In the genomic region with DNA sequence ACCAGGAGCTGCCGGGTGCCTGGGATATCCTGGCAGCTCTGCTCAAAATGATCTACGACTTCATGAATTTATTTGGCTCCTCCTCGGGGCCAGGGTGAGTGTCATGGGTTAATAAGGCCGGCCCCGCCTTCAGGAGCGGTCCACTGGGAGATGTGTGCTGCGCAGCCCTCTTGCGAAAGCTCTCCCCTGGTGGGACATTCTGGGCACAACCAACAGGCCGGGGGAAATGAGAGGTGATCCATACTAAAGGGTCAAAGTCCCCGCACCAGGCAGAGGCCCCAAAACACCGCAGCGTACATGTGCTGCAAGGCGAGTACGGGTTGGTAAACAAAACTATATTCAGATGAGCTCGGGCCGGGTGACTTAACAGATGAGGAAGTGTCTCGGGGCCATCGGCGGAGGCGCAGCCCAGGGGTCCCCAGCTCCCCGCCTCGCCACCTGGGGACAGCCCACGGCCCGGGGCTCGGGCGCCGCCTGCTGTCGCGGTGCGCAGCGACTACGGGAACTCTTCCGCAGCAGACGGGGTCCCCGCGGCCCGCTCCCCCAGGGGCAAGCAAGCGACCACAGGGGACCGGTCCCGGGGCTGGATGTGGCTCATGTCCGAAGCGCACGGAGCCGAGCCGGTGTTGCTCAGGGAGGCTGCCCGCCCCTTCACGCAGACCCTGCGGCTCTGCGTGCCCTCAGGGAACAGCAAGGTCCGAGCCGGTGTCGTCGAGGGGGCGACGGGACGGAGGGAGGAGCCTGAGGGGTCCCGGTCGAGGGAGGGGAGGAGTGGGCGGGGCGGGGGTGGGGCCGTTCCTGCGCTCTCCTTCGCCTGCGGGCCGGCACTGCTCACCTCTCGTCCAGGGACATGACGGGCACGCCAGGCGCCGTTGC, we compare ENCODE assay signal across 8 cellular contexts. TPM values are rescaled to one million over a fixed set of nuclear protein-coding genes. Genes with fewer than 3 reads are reported as not detected.
DNase-seq lines count a peak whose midpoint lies in the region; ATAC-seq and TF ChIP-seq lines count a peak whose summit lies in the region.

A gene with protein sequence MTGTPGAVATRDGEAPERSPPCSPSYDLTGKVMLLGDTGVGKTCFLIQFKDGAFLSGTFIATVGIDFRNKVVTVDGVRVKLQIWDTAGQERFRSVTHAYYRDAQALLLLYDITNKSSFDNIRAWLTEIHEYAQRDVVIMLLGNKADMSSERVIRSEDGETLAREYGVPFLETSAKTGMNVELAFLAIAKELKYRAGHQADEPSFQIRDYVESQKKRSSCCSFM (plus strand): TSS at position 834 of the 876 bp plus-strand sequence. CDS start 17 bp downstream, at position 851.

- H3K9me3 ChIP-seq in CD4-positive, alpha-beta memory T cell (ENCODE audit: control insufficient read depth in 1 of 2, low read length in 2 of 2), result no peaks in the 10 kb centered on the region
- no peaks in the 10 kb centered on the region for H3K9me3 ChIP-seq in HAP-1
- H3K9me3 ChIP-seq in mammary epithelial cell (replicated peaks; ENCODE audit: insufficient read depth, low read length), result no peaks in the 10 kb centered on the region
- H3K9me3 ChIP-seq in lower lobe of right lung, result no peaks in the 10 kb centered on the region
- no peaks in the 10 kb centered on the region for H3K9me3 ChIP-seq in thymus (ENCODE audit: control insufficient read depth)

- H3K4me3 Mint-ChIP-seq in CD4-positive, alpha-beta memory T cell, result peak within 1 kb of the TSS; percentile 91 to 96 (median 94)

- ATAC-seq in lower lobe of right lung, result peak; percentile 65 to 71
- no peak for ATAC-seq in GM19463 (IDR thresholded peaks at IDR 0.05; ENCODE audit: unreplicated experiment)

- POLR2A ChIA-PET in CD4-positive, alpha-beta memory T cell (lab: Charles Lee; ENCODE audit: partially characterized antibody), result interaction anchor here (0.6 to 9.1 kb wide), 17 partner anchors 10 to 931 kb away, joined by 3 to 195 read pairs (median 5); partner anchors contain the start of genes FDXR, NAT9, NHERF1 and RECQL5

- no TSS peak for BruUV-seq in mammary epithelial cell (replicated peaks; lab: Mats Ljungman, UMichigan)

- H2AFZ ChIP-seq in mammary epithelial cell (ENCODE audit: low read depth, low read length), result peak within 1 kb of the TSS; percentile 33

- H4K20me1 ChIP-seq in mammary epithelial cell (ENCODE audit: insufficient read depth, low read length), result no peaks in the 10 kb centered on the region

- H3K4me1 Mint-ChIP-seq in CD4-positive, alpha-beta memory T cell, result peaks cover 30 to 60% (median 39%) of the 10 kb centered on the region in 4 donors

- H3K4me2 ChIP-seq in mammary epithelial cell (ENCODE audit: insufficient read depth, low read depth, low read length), result peak within 1 kb of the TSS; percentile 47

- no peaks in the 10 kb centered on the region for H3K9me3 Mint-ChIP-seq in CD4-positive, alpha-beta memory T cell

- 5% methylated on average over 27 of the region's 70 CpGs for WGBS in mammary epithelial cell (ENCODE audit: low coverage, missing lambda C conversion rate)
- 1% methylated on average over 70 of the region's 70 CpGs for WGBS in thymus

- peaks cover 53% of the 10 kb centered on the region for H3K4me1 ChIP-seq in CD4-positive, alpha-beta memory T cell (ENCODE audit: insufficient read depth, low read length)
- H3K4me1 ChIP-seq in HAP-1, result peaks cover 3% of the 10 kb centered on the region; the same call in 1 of the 2 replicates
- H3K4me1 ChIP-seq in mammary epithelial cell (ENCODE audit: insufficient read depth, low read length), result peaks cover 4% of the 10 kb centered on the region
- H3K4me1 ChIP-seq in lower lobe of right lung, result peaks cover 35% of the 10 kb centered on the region
- H3K4me1 ChIP-seq in thymus (ENCODE audit: control insufficient read depth, insufficient read depth, low read length), result peaks cover 22% of the 10 kb centered on the region

- TF ChIP-seq CTCF in mammary epithelial cell (conservative IDR thresholded peaks at IDR 0.05 in 1 of 2, IDR thresholded peaks at IDR 0.05 in 1 of 2; ENCODE audit: extremely low read depth in 1 of 2, insufficient read depth in 1 of 2, low read depth in 1 of 2, low read length in 2 of 2) (peak in 1 of 2 donors; percentile 42), lower lobe of right lung (IDR thresholded peaks at IDR 0.05) (peak; percentile 61)

- H3K27ac Mint-ChIP-seq in CD4-positive, alpha-beta memory T cell, result peak within 1 kb of the TSS in 6 of 7 donors; percentile 85 to 93 (median 87)

- H3K36me3 ChIP-seq in CD4-positive, alpha-beta memory T cell (ENCODE audit: insufficient read depth, low read length), result no peaks in the 10 kb centered on the region
- H3K36me3 ChIP-seq in HAP-1 (replicated peaks) (no peaks in the 10 kb centered on the region), mammary epithelial cell (ENCODE audit: insufficient read depth, low read length) (no peaks in the 10 kb centered on the region), lower lobe of right lung (no peaks in the 10 kb centered on the region), thymus (ENCODE audit: control insufficient read depth, insufficient read depth) (no peaks in the 10 kb centered on the region)

- in situ Hi-C loops in HAP-1 (cut with MboI; ENCODE audit: low sequenced_read_pairs), result no loop called here
- in situ Hi-C loops in mammary epithelial cell (cut with MboI; ENCODE audit: low sequenced_read_pairs in 2 of 2), result no loop called here

- peak within 1 kb of the TSS; percentile 79 to 100 for H3K4me3 ChIP-seq in CD4-positive, alpha-beta memory T cell (ENCODE audit: low read length in 2 of 2)
- H3K4me3 ChIP-seq in HAP-1 (peak within 1 kb of the TSS; percentile 18), mammary epithelial cell (replicated peaks in 1 of 3; ENCODE audit: insufficient read depth in 1 of 3, low read depth in 2 of 3, low read length in 3 of 3) (no peak within 1 kb of the TSS), lower lobe of right lung (peak within 1 kb of the TSS; percentile 55), thymus (ENCODE audit: low read length) (peak within 1 kb of the TSS; percentile 71)

- CTCF ChIA-PET in CD4-positive, alpha-beta memory T cell (lab: Charles Lee; ENCODE audit: partially characterized antibody), result interaction anchor here (0.6 to 8.2 kb wide), 28 partner anchors 9 to 509 kb away, joined by 3 to 326 read pairs (median 6); partner anchors contain the start of genes FDXR and NAT9
- CTCF ChIA-PET in mammary epithelial cell (lab: Charles Lee; ENCODE audit: low non-redundant PET), result interaction anchor here (0.9 to 1.2 kb wide), 2 partner anchors 79 kb away, joined by 6 read pairs; no protein-coding TSS in a partner anchor

- intact Hi-C loops in CD4-positive, alpha-beta memory T cell (cut with micrococcal nuclease), result loop anchor here (5.0 to 10.0 kb wide), 2 partner anchors 64 to 362 kb away; no protein-coding TSS in a partner anchor
- intact Hi-C loops in mammary epithelial cell (cut with micrococcal nuclease) (loop anchor here (1.0 kb wide), 1 partner anchor 79 kb away; no protein-coding TSS in a partner anchor), lower lobe of right lung (cut with DNase I) (no loop called here)

- peak within 1 kb of the TSS; percentile 64 for H3K27ac ChIP-seq in CD4-positive, alpha-beta memory T cell (ENCODE audit: low read depth, low read length)
- H3K27ac ChIP-seq in mammary epithelial cell (ENCODE audit: insufficient read depth, low read depth, low read length) (no peak within 1 kb of the TSS), lower lobe of right lung (peak within 1 kb of the TSS; percentile 69), thymus (ENCODE audit: low read depth) (peak within 1 kb of the TSS; percentile 93)

- H3K79me2 ChIP-seq in mammary epithelial cell (ENCODE audit: insufficient read depth, low read length), result no peaks in the 10 kb centered on the region

- H3K36me3 Mint-ChIP-seq in CD4-positive, alpha-beta memory T cell, result peaks cover 2 to 3% of the 10 kb centered on the region in 2 donors

- H3K9ac ChIP-seq in mammary epithelial cell (ENCODE audit: insufficient read depth, low read length), result no peak within 1 kb of the TSS

- peak in 4 of 5 donors; percentile 37 to 64 (median 44) for DNase-seq in CD4-positive, alpha-beta memory T cell
- DNase-seq in HAP-1 (ENCODE audit: low spot score in 2 of 2) (peak in 1 of 2 experiments; percentile 53), SIG-M5 treated with dmso at 0.1 percent for 504 hours (lab: John Stamatoyannopoulos, UW; ENCODE audit: unreplicated experiment) (peak; percentile 93), mammary epithelial cell (no peak), lower lobe of right lung (peak; percentile 75), occipital lobe (lab: John Stamatoyannopoulos, UW) (no peak)

- dilution Hi-C loops in mammary epithelial cell (cut with HindIII; ENCODE audit: low sequenced_read_pairs), result no loop called here

- no peaks in the 10 kb centered on the region for H3K27me3 Mint-ChIP-seq in CD4-positive, alpha-beta memory T cell

- H3K27me3 ChIP-seq in CD4-positive, alpha-beta memory T cell (ENCODE audit: insufficient read depth, low read length), result no peaks in the 10 kb centered on the region
- peaks cover 31% of the 10 kb centered on the region for H3K27me3 ChIP-seq in HAP-1 (ENCODE audit: low read depth)
- H3K27me3 ChIP-seq in mammary epithelial cell (ENCODE audit: insufficient read depth, low read length), result peaks cover 27% of the 10 kb centered on the region
- H3K27me3 ChIP-seq in lower lobe of right lung (ENCODE audit: low read depth), result peaks cover 31% of the 10 kb centered on the region
- H3K27me3 ChIP-seq in thymus (ENCODE audit: control insufficient read depth, insufficient read depth), result no peaks in the 10 kb centered on the region

RNA-seq across cellular contexts. Expression of the gene that starts here (rescaled TPM):
- 10 to 100 TPM; 23.2 to 25.9 TPM for total RNA-seq in CD4-positive, alpha-beta memory T cell
- polyA plus RNA-seq in CD4-positive, alpha-beta memory T cell, result 10 to 100 TPM; 47.8 to 52.3 TPM
- total RNA-seq in mammary epithelial cell (not detected), lower lobe of right lung (7.4 TPM), occipital lobe (1.1 TPM)
- polyA plus RNA-seq in mammary epithelial cell (not detected), thymus (29.3 TPM)
- polyA minus RNA-seq in mammary epithelial cell, result not detected

Comparison
In these comparisons a context has a peak if more than half of its experiments do, and no peak if none do; other contexts are left out.
1. RNA of the gene that starts here (polyA plus RNA-seq): 47.8 to 52.3 TPM in CD4-positive, alpha-beta memory T cell and 29.3 TPM in thymus (single experiment); not detected in mammary epithelial cell (single experiment); every median in the first group is over 10 times any median in the second.
2. DNase-seq: peak in CD4-positive, alpha-beta memory T cell (4 of 5), SIG-M5 treated with dmso at 0.1 percent for 504 hours (single experiment) and lower lobe of right lung (single experiment); none in mammary epithelial cell (single experiment) and occipital lobe (single experiment).
3. H3K4me3 ChIP-seq: peak in CD4-positive, alpha-beta memory T cell (2 of 2), HAP-1 (single experiment), lower lobe of right lung (single experiment) and thymus (single experiment); none in mammary epithelial cell (0 of 3).